24 cellular contexts compared by ENCODE assay signal in genomic region chr19:36514012-36514612, GRCh38. TPM values are rescaled to one million over a fixed set of nuclear protein-coding genes. Genes with fewer than 3 reads are reported as not detected.
A peak's percentile ranks its signal among the peaks of the same experiment; 100 is the strongest.
DNase-seq lines count a peak whose midpoint lies in the region; ATAC-seq and TF ChIP-seq lines count a peak whose summit lies in the region.
"Had no signal": no experiment of that assay in that cellular context is flagged by ENCODE, and none has a peak within 500 bp of the region (broad histone marks: within the 10 kb centered on the region; RNA-seq: fewer than 3 reads in every experiment).

No MANE protein-coding gene starts in this region.

- peaks cover 17 to 59% (median 51%) of the 10 kb centered on the region in 4 donors for H3K36me3 ChIP-seq in liver (ENCODE audit: control insufficient read depth in 4 of 4, insufficient read depth in 3 of 4, low read depth in 1 of 4, low read length in 3 of 4)
- H3K36me3 ChIP-seq in right lobe of liver: peaks cover 0 to 50% (median 10%) of the 10 kb centered on the region in 4 donors
- peaks cover 35 to 38% of the 10 kb centered on the region in 2 donors for H3K36me3 ChIP-seq in mucosa of rectum (ENCODE audit: control insufficient read depth in 2 of 2, insufficient read depth in 2 of 2, low read length in 2 of 2)
- peaks cover 21 to 22% of the 10 kb centered on the region in 2 donors for H3K36me3 ChIP-seq in aorta (ENCODE audit: control insufficient read depth in 1 of 2, insufficient read depth in 2 of 2, low read length in 1 of 2)

- H3K9me3 ChIP-seq in liver (ENCODE audit: control insufficient read depth in 4 of 4, low read length in 3 of 4) (peaks cover 41 to 95% (median 66%) of the 10 kb centered on the region in 4 donors), right lobe of liver (peaks cover 0 to 73% (median 42%) of the 10 kb centered on the region in 4 donors), mucosa of rectum (ENCODE audit: control insufficient read depth in 2 of 2, low read length in 2 of 2) (peaks cover 59 to 70% of the 10 kb centered on the region in 2 donors), aorta (ENCODE audit: control insufficient read depth, low read length) (peaks cover 25% of the 10 kb centered on the region)

- TF ChIP-seq RAD21 in liver (IDR thresholded peaks at IDR 0.05): no peak

- ATAC-seq in right lobe of liver (no peak), aorta (ENCODE audit: low FRiP score) (no peak)
- ATAC-seq: effector memory CD8-positive, alpha-beta T cell; gastroesophageal sphincter; lower lobe of right lung had no signal

- no peak for DNase-seq in right lobe of liver
- peak; percentile 3 for DNase-seq in choroid plexus epithelial cell (ENCODE audit: low read depth)
- no peak for DNase-seq in aorta
- no peak for DNase-seq in activated gamma-delta T cell (lab: John Stamatoyannopoulos, UW)
- no peak for DNase-seq in NOMO-1 treated with DMSO at 0.1 percent for 48 hours (lab: John Stamatoyannopoulos, UW; ENCODE audit: unreplicated experiment)
- no peak for DNase-seq in head of caudate nucleus
- DNase-seq: ACHN; activated CD4-positive, alpha-beta memory T cell treated with anti-CD3 and anti-CD28 coated beads, Interleukin-2, amount 10 ng/mL, durations not matched to agents 7 days and 5 days; activated CD4-positive, CD25-positive, alpha-beta regulatory T cell treated with anti-CD3 and anti-CD28 coated beads, Interleukin-2, amount 50 U/mL, for 72 hours; activated effector memory CD4-positive, alpha-beta T cell treated with Interleukin-2 at 50 U/mL for 16 hours; Caco-2; effector memory CD8-positive, alpha-beta T cell; lower lobe of right lung; NCI-H1417 treated with DMSO at 0.1 percent for 48 hours; NCI-H510A treated with DMSO at 0.1 percent for 48 hours; NK-92 treated with Interleukin-12 subunit alpha and Interleukin-12 subunit beta, amount 100 ng/mL, for 24 hours; nucleus accumbens; SJCRH30; stimulated activated CD4-positive, alpha-beta T cell treated with anti-CD3 and anti-CD28 coated beads, Interleukin-4, amount 100 ng/mL, for 24 hours; stimulated activated naive CD4-positive, alpha-beta T cell had no signal

- H3K27me3 ChIP-seq in liver (ENCODE audit: control insufficient read depth in 4 of 4, insufficient read depth in 4 of 4, low read length in 3 of 4) (no peaks in the 10 kb centered on the region), right lobe of liver (no peaks in the 10 kb centered on the region), mucosa of rectum (ENCODE audit: control insufficient read depth in 2 of 2, insufficient read depth in 2 of 2, low read length in 2 of 2) (no peaks in the 10 kb centered on the region), aorta (ENCODE audit: control insufficient read depth in 1 of 2, insufficient read depth in 2 of 2, low read length in 1 of 2) (no peaks in the 10 kb centered on the region)
- H3K27me3 ChIP-seq: esophagus muscularis mucosa, gastroesophageal sphincter, SJCRH30 had no signal

- H3K27ac ChIP-seq in liver (ENCODE audit: low read depth in 1 of 2, low read length in 2 of 2) (no peak overlapping the region), right lobe of liver (no peak overlapping the region), mucosa of rectum (ENCODE audit: low read depth in 2 of 2, low read length in 2 of 2) (no peak overlapping the region), aorta (ENCODE audit: low read depth in 1 of 2, low read length in 2 of 2) (no peak overlapping the region)
- H3K27ac ChIP-seq: esophagus muscularis mucosa, gastroesophageal sphincter, lower lobe of right lung, SJCRH30 had no signal

- TF ChIP-seq POLR2A in right lobe of liver (IDR thresholded peaks at IDR 0.05): no peak

- no peak for TF ChIP-seq CTCF in liver (IDR thresholded peaks at IDR 0.05; ENCODE audit: low read depth, low read length, missing input control)
- no peak for TF ChIP-seq CTCF in right lobe of liver (IDR thresholded peaks at IDR 0.05)
- TF ChIP-seq CTCF in choroid plexus epithelial cell (conservative IDR thresholded peaks at IDR 0.05; ENCODE audit: low read depth, low read length): no peak

- intact Hi-C loops in right lobe of liver (cut with DNase I): no loop called here
- intact Hi-C loops in aorta (cut with DNase I): no loop called here
- intact Hi-C loops in head of caudate nucleus (cut with DNase I): no loop called here

- H3K4me1 ChIP-seq in liver (ENCODE audit: control insufficient read depth in 4 of 4, insufficient read depth in 4 of 4, low read length in 3 of 4): no peaks in the 10 kb centered on the region
- H3K4me1 ChIP-seq in right lobe of liver: no peaks in the 10 kb centered on the region
- no peaks in the 10 kb centered on the region for H3K4me1 ChIP-seq in mucosa of rectum (ENCODE audit: control insufficient read depth in 2 of 2, insufficient read depth in 2 of 2, low read length in 2 of 2)
- H3K4me1 ChIP-seq in aorta (ENCODE audit: control insufficient read depth in 1 of 2, insufficient read depth in 2 of 2, low read length in 2 of 2): no peaks in the 10 kb centered on the region
- H3K4me1 ChIP-seq: Caco-2, esophagus muscularis mucosa, gastroesophageal sphincter, lower lobe of right lung, SJCRH30 had no signal

- H3K4me3 ChIP-seq in liver (ENCODE audit: low read depth in 1 of 3, low read length in 3 of 3) (peak overlapping the region in 2 of 3 donors; percentile 48 to 71), right lobe of liver (no peak overlapping the region), choroid plexus epithelial cell (ENCODE audit: low read depth, low read length) (no peak overlapping the region), mucosa of rectum (ENCODE audit: low read length in 2 of 2) (peak overlapping the region; percentile 3 to 10), aorta (ENCODE audit: low read length in 2 of 2) (peak overlapping the region; percentile 14 to 16)
- H3K4me3 ChIP-seq: esophagus muscularis mucosa, gastroesophageal sphincter, lower lobe of right lung, SJCRH30 had no signal

- H3K9ac ChIP-seq in liver (ENCODE audit: low read depth in 1 of 2, low read length in 2 of 2) (no peak overlapping the region), mucosa of rectum (ENCODE audit: low read depth in 1 of 2, low read length in 2 of 2) (no peak overlapping the region)

- 97% methylated on average over 2 of the region's 2 CpGs for WGBS in liver
- WGBS in right lobe of liver (ENCODE audit: insufficient coverage, low coverage, low lambda C conversion rate, missing lambda C conversion rate): 92% methylated on average over 2 of the region's 2 CpGs
- 96 to 99% methylated on average over 2 of the region's 2 CpGs for WGBS in aorta, 2 donors

TF ChIP-seq in liver, 16 proteins besides CTCF, POLR2A, EP300 and RAD21:
- TF ChIP-seq RXRA (IDR thresholded peaks at IDR 0.05): no peak
- TF ChIP-seq EGR1 (IDR thresholded peaks at IDR 0.05; ENCODE audit: low read depth in 2 of 2): no peak
- TF ChIP-seq SP1 (IDR thresholded peaks at IDR 0.05): no peak
- TF ChIP-seq YY1 (IDR thresholded peaks at IDR 0.05): no peak
- TF ChIP-seq JUND (IDR thresholded peaks at IDR 0.05): no peak
- TF ChIP-seq GABPA (IDR thresholded peaks at IDR 0.05 in 1 of 2, conservative IDR thresholded peaks at IDR 0.05 in 1 of 2): no peak
- TF ChIP-seq FOXA2 (IDR thresholded peaks at IDR 0.05): no peak
- no peak for TF ChIP-seq HNF4A (conservative IDR thresholded peaks at IDR 0.05)
- TF ChIP-seq, protein P1, sequence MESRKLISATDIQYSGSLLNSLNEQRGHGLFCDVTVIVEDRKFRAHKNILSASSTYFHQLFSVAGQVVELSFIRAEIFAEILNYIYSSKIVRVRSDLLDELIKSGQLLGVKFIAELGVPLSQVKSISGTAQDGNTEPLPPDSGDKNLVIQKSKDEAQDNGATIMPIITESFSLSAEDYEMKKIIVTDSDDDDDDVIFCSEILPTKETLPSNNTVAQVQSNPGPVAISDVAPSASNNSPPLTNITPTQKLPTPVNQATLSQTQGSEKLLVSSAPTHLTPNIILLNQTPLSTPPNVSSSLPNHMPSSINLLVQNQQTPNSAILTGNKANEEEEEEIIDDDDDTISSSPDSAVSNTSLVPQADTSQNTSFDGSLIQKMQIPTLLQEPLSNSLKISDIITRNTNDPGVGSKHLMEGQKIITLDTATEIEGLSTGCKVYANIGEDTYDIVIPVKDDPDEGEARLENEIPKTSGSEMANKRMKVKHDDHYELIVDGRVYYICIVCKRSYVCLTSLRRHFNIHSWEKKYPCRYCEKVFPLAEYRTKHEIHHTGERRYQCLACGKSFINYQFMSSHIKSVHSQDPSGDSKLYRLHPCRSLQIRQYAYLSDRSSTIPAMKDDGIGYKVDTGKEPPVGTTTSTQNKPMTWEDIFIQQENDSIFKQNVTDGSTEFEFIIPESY (IDR thresholded peaks at IDR 0.05): no peak
- no peak for TF ChIP-seq ATF3 (IDR thresholded peaks at IDR 0.05)
- no peak for TF ChIP-seq FOXA1 (IDR thresholded peaks at IDR 0.05)
TF ChIP-seq in liver: peak in this region for 0.

RNA-seq across cellular contexts. Expression of gene ZNF260, which starts 14.0 kb away (rescaled TPM):
- total RNA-seq in liver: 10 to 100 TPM in 1 of 2 donors, 1 to 10 TPM in 1; 8.0 to 10.4 TPM
- polyA plus RNA-seq in liver: 1 to 10 TPM; 1.7 to 3.2 TPM
- 1 to 10 TPM; 2.8 to 5.2 (median 4.2) TPM for total RNA-seq in right lobe of liver
- 1 to 10 TPM; 7.2 to 9.1 TPM for total RNA-seq in aorta
- 1 to 10 TPM; 3.5 to 4.1 TPM for polyA plus RNA-seq in aorta

RNA-seq across cellular contexts. Expression of gene ZNF566, which starts 24.8 kb away (rescaled TPM):
- total RNA-seq in liver: 10 to 100 TPM in 1 of 2 donors, 1 to 10 TPM in 1; 10.0 to 11.1 TPM
- 1 to 10 TPM; 1.5 to 2.7 TPM for polyA plus RNA-seq in liver
- 1 to 10 TPM; 4.1 to 7.8 (median 5.1) TPM for total RNA-seq in right lobe of liver
- total RNA-seq in aorta: 10 to 100 TPM; 13.6 to 16.5 TPM
- 10 to 100 TPM in 1 of 2 donors, 1 to 10 TPM in 1; 8.0 to 10.0 TPM for polyA plus RNA-seq in aorta

RNA-seq across cellular contexts. Expression of gene ZNF529, which starts 59.0 kb away (rescaled TPM):
- 1 to 10 TPM; 4.0 to 9.5 TPM for total RNA-seq in liver
- polyA plus RNA-seq in liver: 1 to 10 TPM; 1.4 to 2.0 TPM
- 1 to 10 TPM; 2.0 to 6.0 (median 4.1) TPM for total RNA-seq in right lobe of liver
- 10 to 100 TPM; 11.7 to 17.5 TPM for total RNA-seq in aorta
- 1 to 10 TPM; 3.4 to 4.5 TPM for polyA plus RNA-seq in aorta

Comparison
In these comparisons a context has a peak if more than half of its experiments do, and no peak if none do; other contexts are left out.
1. H3K4me3 ChIP-seq: peak in liver (2 of 3), mucosa of rectum (2 of 2) and aorta (2 of 2); none in right lobe of liver (0 of 3) and choroid plexus epithelial cell (single experiment).